Comparison of ENCODE assay signal across 3 cellular contexts in the genomic region with DNA sequence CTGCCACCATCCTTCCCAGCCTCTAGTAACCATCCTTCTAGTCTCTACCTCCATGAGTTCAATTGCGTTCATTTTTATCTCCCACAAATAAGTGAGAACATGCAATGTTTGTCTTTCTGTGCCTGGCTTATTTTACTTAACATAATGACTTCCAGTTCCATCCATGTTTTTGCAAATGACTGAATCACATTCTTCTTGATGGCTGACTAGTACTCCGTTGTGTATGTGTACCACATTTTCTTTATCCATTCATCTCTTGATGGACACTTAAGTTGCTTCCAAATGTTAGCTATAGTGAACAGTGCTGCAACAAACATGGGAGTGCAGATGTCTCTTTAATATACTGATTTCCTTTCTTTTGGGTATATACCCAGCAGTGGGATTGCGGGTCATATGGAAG. TPM values are rescaled to one million over a fixed set of nuclear protein-coding genes. Genes with fewer than 3 reads are reported as not detected.
"Had no signal": no experiment of that assay in that cellular context is flagged by ENCODE, and none has a peak within 500 bp of the region (broad histone marks: within the 10 kb centered on the region; RNA-seq: fewer than 3 reads in every experiment).

No MANE protein-coding gene starts in this region.

RNA-seq across cellular contexts. Expression of a gene that starts 25.7 kb away (rescaled TPM):
- total RNA-seq: naive thymus-derived CD8-positive, alpha-beta T cell; natural killer cell; pulmonary artery endothelial cell had no signal
